8 cellular contexts compared by ENCODE assay signal in the genomic region with DNA sequence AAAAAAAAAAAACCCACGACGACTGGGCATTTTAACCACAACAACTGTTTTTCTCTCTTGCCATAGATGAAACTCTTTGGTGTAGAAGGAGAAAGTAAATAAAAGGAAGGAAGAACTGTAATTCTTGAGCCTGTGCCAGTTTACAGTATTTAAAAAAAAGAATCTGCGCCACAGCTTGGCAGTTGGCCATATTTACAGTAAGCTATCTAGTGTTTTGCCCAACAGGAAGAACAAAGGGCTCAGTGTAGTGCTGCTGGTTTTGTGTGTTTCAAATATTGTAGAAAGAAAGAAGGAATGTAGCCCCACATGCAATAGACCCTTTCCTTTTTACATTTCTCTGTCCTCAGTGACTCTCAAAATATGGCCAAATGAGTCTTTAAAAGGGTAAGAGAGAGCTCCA.
DNase-seq lines count a peak whose midpoint lies in the region; ATAC-seq and TF ChIP-seq lines count a peak whose summit lies in the region.

No MANE protein-coding gene starts in this region.

- ATAC-seq in CD4-positive, alpha-beta T cell (ENCODE audit: poor library complexity) = peak; percentile 88
- ATAC-seq in activated CD8-positive, alpha-beta T cell treated with anti-CD3 and anti-CD28 coated beads, Interleukin-2, amount 10 ng/mL, durations not matched to agents 7 days and 5 days = no peak
- ATAC-seq in heart right ventricle (peak; percentile 26 to 85 (median 72)), GM21619 (IDR thresholded peaks at IDR 0.05; ENCODE audit: unreplicated experiment) (no peak)
- no peak for ATAC-seq in stimulated activated memory B cell treated with anti-CD40 and anti-IgM and Interleukin-4, amounts not matched to agents 10 μg/mL and 1 μg/mL and 100 μg/mL, for 72 hours

- no peak for TF ChIP-seq CTCF in CD4-positive, alpha-beta T cell (IDR thresholded peaks at IDR 0.05)
- TF ChIP-seq CTCF in heart right ventricle (IDR thresholded peaks at IDR 0.05) = no peak

- no peaks in the 10 kb centered on the region for H3K27me3 Mint-ChIP-seq in CD4-positive, alpha-beta T cell
- H3K27me3 Mint-ChIP-seq in IgD-negative memory B cell = no peaks in the 10 kb centered on the region
- no peaks in the 10 kb centered on the region for H3K27me3 Mint-ChIP-seq in activated CD8-positive, alpha-beta T cell treated with anti-CD3 and anti-CD28 coated beads, Interleukin-2, amount 10 ng/mL, durations not matched to agents 7 days and 5 days (ENCODE audit: low read depth)
- H3K27me3 Mint-ChIP-seq in stimulated activated memory B cell treated with anti-CD40 and anti-IgM and Interleukin-4, amounts not matched to agents 10 μg/mL and 1 μg/mL and 100 μg/mL, for 72 hours = no peaks in the 10 kb centered on the region

- no peak overlapping the region for H3K27ac ChIP-seq in CD4-positive, alpha-beta T cell (ENCODE audit: low read depth, low read length)
- H3K27ac ChIP-seq in heart right ventricle = peak overlapping the region in 7 of 10 donors; percentile 9 to 64 (median 31)

- H3K4me3 ChIP-seq in heart right ventricle = peak overlapping the region in 9 of 10 donors; percentile 6 to 43 (median 40)

- 1 to 6% methylated on average over 3 of the region's 3 CpGs for WGBS in heart right ventricle, 2 donors

- peaks cover 4% of the 10 kb centered on the region for H3K9me3 Mint-ChIP-seq in CD4-positive, alpha-beta T cell
- peaks cover 0 to 7% (median 2%) of the 10 kb centered on the region in 3 donors for H3K9me3 Mint-ChIP-seq in IgD-negative memory B cell
- H3K9me3 Mint-ChIP-seq in activated CD8-positive, alpha-beta T cell treated with anti-CD3 and anti-CD28 coated beads, Interleukin-2, amount 10 ng/mL, durations not matched to agents 7 days and 5 days (ENCODE audit: insufficient read depth) = peaks cover 3% of the 10 kb centered on the region
- H3K9me3 Mint-ChIP-seq in stimulated activated memory B cell treated with anti-CD40 and anti-IgM and Interleukin-4, amounts not matched to agents 10 μg/mL and 1 μg/mL and 100 μg/mL, for 72 hours = peaks cover 5% of the 10 kb centered on the region

- no peaks in the 10 kb centered on the region for H3K9me3 ChIP-seq in CD4-positive, alpha-beta T cell (ENCODE audit: control insufficient read depth, low read length)
- peaks cover 0 to 3% (median 0%) of the 10 kb centered on the region in 11 donors for H3K9me3 ChIP-seq in heart right ventricle

- peak overlapping the region; percentile 84 for H3K4me3 Mint-ChIP-seq in CD4-positive, alpha-beta T cell
- peak overlapping the region; percentile 10 to 82 (median 46) for H3K4me3 Mint-ChIP-seq in IgD-negative memory B cell
- peak overlapping the region; percentile 38 for H3K4me3 Mint-ChIP-seq in activated CD8-positive, alpha-beta T cell treated with anti-CD3 and anti-CD28 coated beads, Interleukin-2, amount 10 ng/mL, durations not matched to agents 7 days and 5 days
- H3K4me3 Mint-ChIP-seq in stimulated activated memory B cell treated with anti-CD40 and anti-IgM and Interleukin-4, amounts not matched to agents 10 μg/mL and 1 μg/mL and 100 μg/mL, for 72 hours = peak overlapping the region; percentile 71

- no peaks in the 10 kb centered on the region for H3K27me3 ChIP-seq in CD4-positive, alpha-beta T cell (ENCODE audit: control insufficient read depth, insufficient read depth, low read length)
- H3K27me3 ChIP-seq in heart right ventricle = no peaks in the 10 kb centered on the region

- POLR2A ChIA-PET in CD4-positive, alpha-beta T cell (lab: Charles Lee) = interaction anchor here (0.7 to 4.8 kb wide), 16 partner anchors 9 to 584 kb away, joined by 3 to 111 read pairs (median 4); partner anchors contain the start of gene NR3C2
- POLR2A ChIA-PET in activated CD8-positive, alpha-beta T cell treated with anti-CD3 and anti-CD28 coated beads, Interleukin-2, amount 10 ng/mL, durations not matched to agents 7 days and 5 days (lab: Charles Lee) = interaction anchor here (1.3 kb wide), 1 partner anchor 66 kb away, joined by 3 read pairs; the partner anchor contains the start of gene NR3C2

- intact Hi-C loops in CD4-positive, alpha-beta T cell (cut with DNase I, micrococcal nuclease) = loop anchor here (5.0 kb wide), 1 partner anchor 66 kb away; the partner anchor contains the start of gene NR3C2 (in 2 of the 2)
- intact Hi-C loops in heart right ventricle (cut with DNase I) = loop anchor here in 3 of 10 donors (5.0 to 10.0 kb wide), 2 partner anchors 66 to 69 kb away; partner anchors contain the start of gene NR3C2 (in 3 of the 3)

- peak overlapping the region; percentile 93 for H3K27ac Mint-ChIP-seq in CD4-positive, alpha-beta T cell
- H3K27ac Mint-ChIP-seq in IgD-negative memory B cell = peak overlapping the region in 2 of 3 donors; percentile 76 to 94
- H3K27ac Mint-ChIP-seq in activated CD8-positive, alpha-beta T cell treated with anti-CD3 and anti-CD28 coated beads, Interleukin-2, amount 10 ng/mL, durations not matched to agents 7 days and 5 days = peak overlapping the region; percentile 68
- peak overlapping the region; percentile 79 for H3K27ac Mint-ChIP-seq in stimulated activated memory B cell treated with anti-CD40 and anti-IgM and Interleukin-4, amounts not matched to agents 10 μg/mL and 1 μg/mL and 100 μg/mL, for 72 hours

- peaks cover 0 to 44% (median 24%) of the 10 kb centered on the region in 9 donors for H3K4me1 ChIP-seq in heart right ventricle

- CTCF ChIA-PET in CD4-positive, alpha-beta T cell (lab: Charles Lee) = interaction anchor here (0.6 to 1.3 kb wide), 4 partner anchors 10 to 197 kb away, joined by 3 to 4 read pairs (median 3); no protein-coding TSS in a partner anchor
- CTCF ChIA-PET in activated CD8-positive, alpha-beta T cell treated with anti-CD3 and anti-CD28 coated beads, Interleukin-2, amount 10 ng/mL, durations not matched to agents 7 days and 5 days (lab: Charles Lee) = interaction anchor here (1.4 kb wide), 1 partner anchor 9 kb away, joined by 4 read pairs; no protein-coding TSS in a partner anchor

- peaks cover 11% of the 10 kb centered on the region for H3K36me3 Mint-ChIP-seq in CD4-positive, alpha-beta T cell (ENCODE audit: low read depth)
- H3K36me3 Mint-ChIP-seq in IgD-negative memory B cell = no peaks in the 10 kb centered on the region
- no peaks in the 10 kb centered on the region for H3K36me3 Mint-ChIP-seq in activated CD8-positive, alpha-beta T cell treated with anti-CD3 and anti-CD28 coated beads, Interleukin-2, amount 10 ng/mL, durations not matched to agents 7 days and 5 days (ENCODE audit: low read depth)
- peaks cover 14% of the 10 kb centered on the region for H3K36me3 Mint-ChIP-seq in stimulated activated memory B cell treated with anti-CD40 and anti-IgM and Interleukin-4, amounts not matched to agents 10 μg/mL and 1 μg/mL and 100 μg/mL, for 72 hours

- DNase-seq in CD4-positive, alpha-beta T cell = peak; percentile 12 to 59 (median 38)
- no peak for DNase-seq in activated CD8-positive, alpha-beta T cell treated with anti-CD3 and anti-CD28 coated beads, Interleukin-2, amount 10 ng/mL, durations not matched to agents 7 days and 5 days
- peak in 1 of 2 donors; percentile 59 for DNase-seq in heart right ventricle
- DNase-seq in hippocampal formation (lab: John Stamatoyannopoulos, UW) = no peak
- DNase-seq in NCI-H128 (lab: John Stamatoyannopoulos, UW; ENCODE audit: unreplicated experiment) = no peak

- peaks cover 52% of the 10 kb centered on the region for H3K4me1 Mint-ChIP-seq in CD4-positive, alpha-beta T cell (ENCODE audit: low read depth)
- peaks cover 5 to 15% (median 8%) of the 10 kb centered on the region in 3 donors for H3K4me1 Mint-ChIP-seq in IgD-negative memory B cell
- peaks cover 9% of the 10 kb centered on the region for H3K4me1 Mint-ChIP-seq in activated CD8-positive, alpha-beta T cell treated with anti-CD3 and anti-CD28 coated beads, Interleukin-2, amount 10 ng/mL, durations not matched to agents 7 days and 5 days (ENCODE audit: low read depth)
- peaks cover 21% of the 10 kb centered on the region for H3K4me1 Mint-ChIP-seq in stimulated activated memory B cell treated with anti-CD40 and anti-IgM and Interleukin-4, amounts not matched to agents 10 μg/mL and 1 μg/mL and 100 μg/mL, for 72 hours

- no peaks in the 10 kb centered on the region for H3K36me3 ChIP-seq in heart right ventricle

Comparison
In these comparisons a context has a peak if more than half of its experiments do, and no peak if none do; other contexts are left out.
1. ATAC-seq: peak in CD4-positive, alpha-beta T cell (single experiment) and heart right ventricle (8 of 8); none in activated CD8-positive, alpha-beta T cell treated with anti-CD3 and anti-CD28 coated beads, Interleukin-2, amount 10 ng/mL, durations not matched to agents 7 days and 5 days (single experiment), stimulated activated memory B cell treated with anti-CD40 and anti-IgM and Interleukin-4, amounts not matched to agents 10 μg/mL and 1 μg/mL and 100 μg/mL, for 72 hours (single experiment) and GM21619 (single experiment).
2. DNase-seq: peak in CD4-positive, alpha-beta T cell (10 of 10); none in activated CD8-positive, alpha-beta T cell treated with anti-CD3 and anti-CD28 coated beads, Interleukin-2, amount 10 ng/mL, durations not matched to agents 7 days and 5 days (single experiment), hippocampal formation (0 of 2) and NCI-H128 (single experiment).
3. Peak in every context shown above with its lines, with median percentiles within 50 percentile points of each other: H3K27ac Mint-ChIP-seq and H3K4me3 Mint-ChIP-seq.